Comparison of ENCODE assay signal across 1 cellular context in the genomic region with DNA sequence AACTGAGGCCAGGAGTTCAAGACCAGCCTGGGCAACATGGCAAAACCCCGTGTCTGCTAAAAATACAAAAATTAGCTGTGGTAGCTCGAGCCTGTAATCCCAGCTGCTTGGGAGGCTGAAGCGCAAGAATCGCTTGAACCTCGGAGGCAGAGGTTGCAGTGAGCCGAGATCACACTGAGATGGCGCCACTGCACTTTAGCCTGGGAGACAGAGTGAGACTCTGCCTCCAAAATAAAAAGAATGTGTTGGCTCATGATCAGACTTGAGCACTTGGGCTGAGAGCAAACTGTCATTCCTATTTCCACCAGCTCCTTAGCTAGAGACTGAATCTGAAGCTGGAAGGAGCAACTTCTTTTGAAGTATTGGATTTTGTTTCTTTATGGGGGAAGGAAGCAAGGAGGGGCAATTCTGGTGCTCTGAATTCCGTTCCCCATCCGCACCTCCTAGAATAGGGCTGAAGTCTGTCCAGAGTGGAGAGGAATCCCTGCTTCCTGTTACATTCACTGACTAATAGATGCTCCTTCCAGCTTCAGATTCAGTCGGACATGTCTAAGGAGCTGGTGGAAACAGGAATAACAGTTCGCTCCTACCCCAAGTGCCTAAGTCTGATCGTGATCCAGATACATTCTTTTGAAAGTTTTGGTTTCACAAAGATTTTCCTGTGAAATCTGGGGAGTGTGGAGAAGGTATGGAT.
TF ChIP-seq lines count a peak whose summit lies in the region.

No MANE protein-coding gene starts in this region.

TF ChIP-seq in HepG2, 621 proteins besides CTCF, POLR2A, EP300 and RAD21 (continued from another document):
- TF ChIP-seq, protein P1, sequence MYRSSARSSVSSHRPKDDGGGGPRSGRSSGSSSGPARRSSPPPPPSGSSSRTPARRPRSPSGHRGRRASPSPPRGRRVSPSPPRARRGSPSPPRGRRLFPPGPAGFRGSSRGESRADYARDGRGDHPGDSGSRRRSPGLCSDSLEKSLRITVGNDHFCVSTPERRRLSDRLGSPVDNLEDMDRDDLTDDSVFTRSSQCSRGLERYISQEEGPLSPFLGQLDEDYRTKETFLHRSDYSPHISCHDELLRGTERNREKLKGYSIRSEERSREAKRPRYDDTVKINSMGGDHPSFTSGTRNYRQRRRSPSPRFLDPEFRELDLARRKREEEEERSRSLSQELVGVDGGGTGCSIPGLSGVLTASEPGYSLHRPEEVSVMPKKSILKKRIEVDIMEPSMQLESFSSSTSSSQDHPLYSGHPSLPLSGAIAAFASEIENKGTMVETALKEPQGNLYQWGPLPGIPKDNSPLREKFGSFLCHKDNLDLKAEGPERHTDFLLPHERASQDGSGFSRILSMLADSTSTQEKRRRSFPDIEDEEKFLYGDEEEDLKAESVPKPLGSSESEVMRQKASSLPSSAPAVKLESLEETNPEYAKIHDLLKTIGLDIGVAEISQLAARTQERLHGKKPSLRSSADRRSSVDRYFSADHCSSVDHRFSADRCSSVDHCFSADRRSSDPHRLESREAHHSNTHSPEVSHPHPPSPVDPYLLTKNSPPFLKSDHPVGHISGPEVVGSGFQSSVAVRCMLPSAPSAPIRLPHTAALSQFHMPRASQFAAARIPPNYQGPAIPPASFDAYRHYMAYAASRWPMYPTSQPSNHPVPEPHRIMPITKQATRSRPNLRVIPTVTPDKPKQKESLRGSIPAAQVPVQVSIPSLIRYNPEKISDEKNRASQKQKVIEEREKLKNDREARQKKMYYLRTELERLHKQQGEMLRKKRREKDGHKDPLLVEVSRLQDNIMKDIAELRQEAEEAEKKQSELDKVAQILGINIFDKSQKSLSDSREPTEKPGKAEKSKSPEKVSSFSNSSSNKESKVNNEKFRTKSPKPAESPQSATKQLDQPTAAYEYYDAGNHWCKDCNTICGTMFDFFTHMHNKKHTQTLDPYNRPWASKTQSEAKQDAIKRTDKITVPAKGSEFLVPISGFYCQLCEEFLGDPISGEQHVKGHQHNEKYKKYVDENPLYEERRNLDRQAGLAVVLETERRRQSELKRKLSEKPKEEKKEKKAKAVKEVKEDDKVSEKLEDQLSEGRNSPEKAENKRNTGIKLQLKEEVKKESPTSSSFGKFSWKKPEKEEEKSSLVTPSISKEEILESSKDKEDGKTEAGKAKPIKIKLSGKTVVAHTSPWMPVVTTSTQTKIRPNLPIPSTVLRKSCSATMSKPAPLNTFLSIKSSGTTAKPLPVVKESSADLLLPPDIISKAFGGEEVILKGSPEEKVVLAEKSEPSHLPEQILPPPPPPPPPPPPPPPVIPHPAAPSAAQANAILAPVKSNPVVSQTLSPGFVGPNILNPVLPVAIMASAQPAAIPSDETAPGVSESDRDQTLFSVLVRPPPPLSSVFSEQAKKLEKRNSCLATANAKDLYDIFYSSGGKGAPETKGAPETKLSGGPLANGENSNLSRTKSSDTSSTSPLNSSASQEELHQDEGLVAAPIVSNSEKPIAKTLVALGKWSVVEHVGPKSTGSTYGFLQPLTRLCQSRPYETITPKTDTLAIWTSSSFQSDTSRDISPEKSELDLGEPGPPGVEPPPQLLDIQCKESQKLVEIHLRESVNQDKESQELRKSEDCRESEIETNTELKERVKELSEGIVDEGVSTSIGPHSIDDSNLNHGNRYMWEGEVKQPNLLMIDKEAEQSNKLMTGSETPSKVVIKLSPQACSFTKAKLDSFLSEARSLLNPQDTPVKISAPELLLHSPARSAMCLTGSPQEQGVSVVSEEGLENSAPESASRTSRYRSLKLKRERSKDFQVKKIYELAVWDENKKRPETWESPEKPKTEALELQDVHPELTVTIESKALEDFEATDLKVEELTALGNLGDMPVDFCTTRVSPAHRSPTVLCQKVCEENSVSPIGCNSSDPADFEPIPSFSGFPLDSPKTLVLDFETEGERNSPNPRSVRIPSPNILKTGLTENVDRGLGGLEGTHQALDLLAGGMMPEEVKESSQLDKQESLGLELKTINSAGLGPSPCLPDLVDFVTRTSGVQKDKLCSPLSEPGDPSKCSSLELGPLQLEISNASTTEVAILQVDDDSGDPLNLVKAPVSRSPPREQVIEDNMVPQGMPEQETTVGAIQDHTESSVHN (CRISPR knock-in tag; IDR thresholded peaks at IDR 0.05): no peak
- TF ChIP-seq HHEX (CRISPR knock-in tag; IDR thresholded peaks at IDR 0.05): no peak
- no peak for TF ChIP-seq MAZ (IDR thresholded peaks at IDR 0.05; ENCODE audit: borderline replicate concordance, low read depth, low read length)
- no peak for TF ChIP-seq MAZ (CRISPR knock-in tag; IDR thresholded peaks at IDR 0.05; ENCODE audit: low read depth)
- no peak for TF ChIP-seq TCF7L2 (IDR thresholded peaks at IDR 0.05; ENCODE audit: low read depth, low read length)
- TF ChIP-seq TMF1 (CRISPR knock-in tag; IDR thresholded peaks at IDR 0.05; ENCODE audit: low read depth): no peak
- no peak for TF ChIP-seq MAFG (CRISPR knock-in tag; IDR thresholded peaks at IDR 0.05)
- TF ChIP-seq ATF7 (IDR thresholded peaks at IDR 0.05): no peak
- no peak for TF ChIP-seq ATF7 (CRISPR knock-in tag; IDR thresholded peaks at IDR 0.05)
- TF ChIP-seq CENPX (CRISPR knock-in tag; IDR thresholded peaks at IDR 0.05): no peak
- no peak for TF ChIP-seq TARDBP (CRISPR knock-in tag; IDR thresholded peaks at IDR 0.05)
- TF ChIP-seq HOXA3 (CRISPR knock-in tag; IDR thresholded peaks at IDR 0.05): 0 out of 2 replicates have a peak, but pooled peaks have one; percentile 22
- no peak for TF ChIP-seq CBFB (CRISPR knock-in tag; IDR thresholded peaks at IDR 0.05)
- TF ChIP-seq RFXANK (CRISPR knock-in tag; IDR thresholded peaks at IDR 0.05): no peak
- TF ChIP-seq ZNF296 (CRISPR knock-in tag; conservative IDR thresholded peaks at IDR 0.05): no peak
- TF ChIP-seq MEIS1 (CRISPR knock-in tag; IDR thresholded peaks at IDR 0.05; ENCODE audit: borderline replicate concordance): no peak
- no peak for TF ChIP-seq NFE2L2 (IDR thresholded peaks at IDR 0.05; ENCODE audit: low read length)
- TF ChIP-seq ZNF746 (CRISPR knock-in tag; IDR thresholded peaks at IDR 0.05): no peak
- TF ChIP-seq, protein P2, sequence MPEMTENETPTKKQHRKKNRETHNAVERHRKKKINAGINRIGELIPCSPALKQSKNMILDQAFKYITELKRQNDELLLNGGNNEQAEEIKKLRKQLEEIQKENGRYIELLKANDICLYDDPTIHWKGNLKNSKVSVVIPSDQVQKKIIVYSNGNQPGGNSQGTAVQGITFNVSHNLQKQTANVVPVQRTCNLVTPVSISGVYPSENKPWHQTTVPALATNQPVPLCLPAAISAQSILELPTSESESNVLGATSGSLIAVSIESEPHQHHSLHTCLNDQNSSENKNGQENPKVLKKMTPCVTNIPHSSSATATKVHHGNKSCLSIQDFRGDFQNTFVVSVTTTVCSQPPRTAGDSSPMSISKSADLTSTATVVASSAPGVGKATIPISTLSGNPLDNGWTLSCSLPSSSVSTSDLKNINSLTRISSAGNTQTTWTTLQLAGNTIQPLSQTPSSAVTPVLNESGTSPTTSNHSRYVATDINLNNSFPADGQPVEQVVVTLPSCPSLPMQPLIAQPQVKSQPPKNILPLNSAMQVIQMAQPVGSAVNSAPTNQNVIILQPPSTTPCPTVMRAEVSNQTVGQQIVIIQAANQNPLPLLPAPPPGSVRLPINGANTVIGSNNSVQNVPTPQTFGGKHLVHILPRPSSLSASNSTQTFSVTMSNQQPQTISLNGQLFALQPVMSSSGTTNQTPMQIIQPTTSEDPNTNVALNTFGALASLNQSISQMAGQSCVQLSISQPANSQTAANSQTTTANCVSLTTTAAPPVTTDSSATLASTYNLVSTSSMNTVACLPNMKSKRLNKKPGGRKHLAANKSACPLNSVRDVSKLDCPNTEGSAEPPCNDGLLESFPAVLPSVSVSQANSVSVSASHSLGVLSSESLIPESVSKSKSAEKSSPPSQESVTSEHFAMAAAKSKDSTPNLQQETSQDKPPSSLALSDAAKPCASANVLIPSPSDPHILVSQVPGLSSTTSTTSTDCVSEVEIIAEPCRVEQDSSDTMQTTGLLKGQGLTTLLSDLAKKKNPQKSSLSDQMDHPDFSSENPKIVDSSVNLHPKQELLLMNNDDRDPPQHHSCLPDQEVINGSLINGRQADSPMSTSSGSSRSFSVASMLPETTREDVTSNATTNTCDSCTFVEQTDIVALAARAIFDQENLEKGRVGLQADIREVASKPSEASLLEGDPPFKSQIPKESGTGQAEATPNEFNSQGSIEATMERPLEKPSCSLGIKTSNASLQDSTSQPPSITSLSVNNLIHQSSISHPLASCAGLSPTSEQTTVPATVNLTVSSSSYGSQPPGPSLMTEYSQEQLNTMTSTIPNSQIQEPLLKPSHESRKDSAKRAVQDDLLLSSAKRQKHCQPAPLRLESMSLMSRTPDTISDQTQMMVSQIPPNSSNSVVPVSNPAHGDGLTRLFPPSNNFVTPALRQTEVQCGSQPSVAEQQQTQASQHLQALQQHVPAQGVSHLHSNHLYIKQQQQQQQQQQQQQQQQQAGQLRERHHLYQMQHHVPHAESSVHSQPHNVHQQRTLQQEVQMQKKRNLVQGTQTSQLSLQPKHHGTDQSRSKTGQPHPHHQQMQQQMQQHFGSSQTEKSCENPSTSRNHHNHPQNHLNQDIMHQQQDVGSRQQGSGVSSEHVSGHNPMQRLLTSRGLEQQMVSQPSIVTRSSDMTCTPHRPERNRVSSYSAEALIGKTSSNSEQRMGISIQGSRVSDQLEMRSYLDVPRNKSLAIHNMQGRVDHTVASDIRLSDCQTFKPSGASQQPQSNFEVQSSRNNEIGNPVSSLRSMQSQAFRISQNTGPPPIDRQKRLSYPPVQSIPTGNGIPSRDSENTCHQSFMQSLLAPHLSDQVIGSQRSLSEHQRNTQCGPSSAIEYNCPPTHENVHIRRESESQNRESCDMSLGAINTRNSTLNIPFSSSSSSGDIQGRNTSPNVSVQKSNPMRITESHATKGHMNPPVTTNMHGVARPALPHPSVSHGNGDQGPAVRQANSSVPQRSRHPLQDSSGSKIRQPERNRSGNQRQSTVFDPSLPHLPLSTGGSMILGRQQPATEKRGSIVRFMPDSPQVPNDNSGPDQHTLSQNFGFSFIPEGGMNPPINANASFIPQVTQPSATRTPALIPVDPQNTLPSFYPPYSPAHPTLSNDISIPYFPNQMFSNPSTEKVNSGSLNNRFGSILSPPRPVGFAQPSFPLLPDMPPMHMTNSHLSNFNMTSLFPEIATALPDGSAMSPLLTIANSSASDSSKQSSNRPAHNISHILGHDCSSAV (CRISPR knock-in tag; IDR thresholded peaks at IDR 0.05; ENCODE audit: borderline replicate concordance): no peak
- no peak for TF ChIP-seq ZBTB42 (CRISPR knock-in tag; IDR thresholded peaks at IDR 0.05)
- no peak for TF ChIP-seq ZNF205 (CRISPR knock-in tag; IDR thresholded peaks at IDR 0.05)
- TF ChIP-seq, protein P3, sequence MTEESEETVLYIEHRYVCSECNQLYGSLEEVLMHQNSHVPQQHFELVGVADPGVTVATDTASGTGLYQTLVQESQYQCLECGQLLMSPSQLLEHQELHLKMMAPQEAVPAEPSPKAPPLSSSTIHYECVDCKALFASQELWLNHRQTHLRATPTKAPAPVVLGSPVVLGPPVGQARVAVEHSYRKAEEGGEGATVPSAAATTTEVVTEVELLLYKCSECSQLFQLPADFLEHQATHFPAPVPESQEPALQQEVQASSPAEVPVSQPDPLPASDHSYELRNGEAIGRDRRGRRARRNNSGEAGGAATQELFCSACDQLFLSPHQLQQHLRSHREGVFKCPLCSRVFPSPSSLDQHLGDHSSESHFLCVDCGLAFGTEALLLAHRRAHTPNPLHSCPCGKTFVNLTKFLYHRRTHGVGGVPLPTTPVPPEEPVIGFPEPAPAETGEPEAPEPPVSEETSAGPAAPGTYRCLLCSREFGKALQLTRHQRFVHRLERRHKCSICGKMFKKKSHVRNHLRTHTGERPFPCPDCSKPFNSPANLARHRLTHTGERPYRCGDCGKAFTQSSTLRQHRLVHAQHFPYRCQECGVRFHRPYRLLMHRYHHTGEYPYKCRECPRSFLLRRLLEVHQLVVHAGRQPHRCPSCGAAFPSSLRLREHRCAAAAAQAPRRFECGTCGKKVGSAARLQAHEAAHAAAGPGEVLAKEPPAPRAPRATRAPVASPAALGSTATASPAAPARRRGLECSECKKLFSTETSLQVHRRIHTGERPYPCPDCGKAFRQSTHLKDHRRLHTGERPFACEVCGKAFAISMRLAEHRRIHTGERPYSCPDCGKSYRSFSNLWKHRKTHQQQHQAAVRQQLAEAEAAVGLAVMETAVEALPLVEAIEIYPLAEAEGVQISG (CRISPR knock-in tag; IDR thresholded peaks at IDR 0.05): peak; percentile 57
- TF ChIP-seq, protein P4, sequence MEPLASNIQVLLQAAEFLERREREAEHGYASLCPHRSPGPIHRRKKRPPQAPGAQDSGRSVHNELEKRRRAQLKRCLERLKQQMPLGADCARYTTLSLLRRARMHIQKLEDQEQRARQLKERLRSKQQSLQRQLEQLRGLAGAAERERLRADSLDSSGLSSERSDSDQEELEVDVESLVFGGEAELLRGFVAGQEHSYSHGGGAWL (CRISPR knock-in tag; IDR thresholded peaks at IDR 0.05): no peak
